ENCODE assay signal across 1 cellular context in the genomic region with DNA sequence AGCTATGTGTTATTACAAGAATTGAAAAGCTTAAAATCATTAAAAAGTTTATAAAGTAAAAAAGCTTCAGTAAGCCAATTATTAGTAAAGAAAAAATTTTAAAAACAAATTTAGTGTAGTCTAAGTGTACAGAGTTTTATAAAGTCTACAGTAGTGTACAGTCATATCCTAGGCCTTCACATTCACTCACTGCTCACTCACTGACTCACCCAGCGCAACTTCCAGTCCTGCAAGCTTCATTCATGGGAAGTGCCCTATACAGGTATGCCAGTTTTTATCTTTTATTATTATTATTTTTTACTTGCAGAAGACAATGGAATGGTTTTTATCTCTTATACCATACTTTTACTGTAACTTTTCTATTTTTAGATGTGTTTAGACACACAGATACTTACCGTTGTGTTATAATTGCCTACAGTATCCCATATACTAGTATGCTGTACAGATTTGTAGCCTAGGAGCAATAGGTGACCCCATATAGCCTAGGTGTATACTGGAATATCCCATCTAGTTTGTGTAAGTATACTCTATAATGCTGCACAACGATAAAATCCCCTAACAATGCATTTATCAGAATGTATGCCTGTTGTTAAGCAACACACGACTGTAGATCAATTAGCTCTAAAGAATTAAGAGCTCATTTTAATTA.
TF ChIP-seq lines count a peak whose summit lies in the region.

No MANE protein-coding gene starts in this region.

TF ChIP-seq in IMR-90, 13 proteins besides CTCF, POLR2A, EP300 and RAD21:
- TF ChIP-seq BHLHE40 (IDR thresholded peaks at IDR 0.05; ENCODE audit: low read depth, low read length) (no peak), FOS (IDR thresholded peaks at IDR 0.05; ENCODE audit: low read depth, low read length) (peak; percentile 50; the same call in 1 of the 2 replicates)
